Comparison of ENCODE assay signal across 8 cellular contexts in the genomic region with DNA sequence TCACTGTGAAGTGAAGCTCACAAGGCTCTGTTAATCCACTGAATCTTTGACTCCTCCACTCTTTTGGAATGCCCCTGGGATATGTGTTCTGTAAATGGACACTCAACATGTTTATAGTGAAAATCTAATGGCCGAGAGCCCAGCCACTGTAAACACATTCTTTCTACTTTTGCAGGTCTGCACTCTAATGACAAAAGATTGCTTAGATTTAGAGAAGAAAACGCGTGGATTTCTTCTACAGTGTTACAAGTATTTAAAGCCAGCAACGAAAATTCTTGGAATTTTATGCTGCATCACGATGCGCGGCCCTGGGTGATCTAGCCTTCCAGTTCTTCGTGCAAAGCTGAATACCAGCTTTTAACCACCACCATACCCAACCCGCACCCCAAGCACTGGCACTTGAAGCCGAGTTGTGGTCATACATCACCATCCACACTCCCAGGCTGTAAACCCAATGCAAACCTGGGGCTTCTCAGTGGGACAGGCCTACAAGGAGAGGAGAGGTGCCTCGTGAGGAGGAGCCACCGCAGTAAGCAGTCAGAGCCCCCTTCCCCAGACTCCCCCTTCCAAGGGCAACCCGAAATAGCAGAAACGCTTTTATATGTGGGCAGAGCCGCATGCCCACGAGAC. TPM values are rescaled to one million over a fixed set of nuclear protein-coding genes. Genes with fewer than 3 reads are reported as not detected.
DNase-seq lines count a peak whose midpoint lies in the region; ATAC-seq and TF ChIP-seq lines count a peak whose summit lies in the region.

No MANE protein-coding gene starts in this region.

- CTCF ChIA-PET in CD4-positive, alpha-beta T cell (lab: Charles Lee), result interaction anchor here (0.9 to 3.0 kb wide), 5 partner anchors 15 to 821 kb away, joined by 3 to 17 read pairs (median 3); no protein-coding TSS in a partner anchor

- no peak for ATAC-seq in CD4-positive, alpha-beta T cell (ENCODE audit: poor library complexity)
- ATAC-seq in HG03469 (IDR thresholded peaks at IDR 0.05; ENCODE audit: unreplicated experiment) (no peak), GM21825 (IDR thresholded peaks at IDR 0.05; ENCODE audit: unreplicated experiment) (no peak)

- POLR2A ChIA-PET in CD4-positive, alpha-beta T cell (lab: Charles Lee), result interaction anchor here (1.2 to 5.5 kb wide), 7 partner anchors 9 to 826 kb away, joined by 3 to 102 read pairs (median 37); a partner anchor contains a TSS

- peak overlapping the region; percentile 99 for H3K4me3 Mint-ChIP-seq in CD4-positive, alpha-beta T cell
- H3K4me3 Mint-ChIP-seq in neural crest cell, result peak overlapping the region; percentile 89

- no peaks in the 10 kb centered on the region for H3K9me3 Mint-ChIP-seq in CD4-positive, alpha-beta T cell
- no peaks in the 10 kb centered on the region for H3K9me3 Mint-ChIP-seq in neural crest cell

- no peaks in the 10 kb centered on the region for H3K9me3 ChIP-seq in CD4-positive, alpha-beta T cell (ENCODE audit: control insufficient read depth, low read length)
- H3K9me3 ChIP-seq in MG63 (no peaks in the 10 kb centered on the region), duodenal mucosa (ENCODE audit: control insufficient read depth in 1 of 2, low read length in 2 of 2) (no peaks in the 10 kb centered on the region)

- peaks cover 4% of the 10 kb centered on the region; the same call in 1 of the 2 replicates for H3K36me3 ChIP-seq in MG63
- no peaks in the 10 kb centered on the region for H3K36me3 ChIP-seq in duodenal mucosa (ENCODE audit: control insufficient read depth in 1 of 2, insufficient read depth in 2 of 2, low read length in 2 of 2)

- H3K27ac ChIP-seq in CD4-positive, alpha-beta T cell (ENCODE audit: low read depth, low read length), result peak overlapping the region; percentile 71
- peak overlapping the region; percentile 47 for H3K27ac ChIP-seq in duodenal mucosa (ENCODE audit: low read depth, low read length)

- H3K36me3 Mint-ChIP-seq in CD4-positive, alpha-beta T cell (ENCODE audit: low read depth), result peaks cover 17% of the 10 kb centered on the region
- no peaks in the 10 kb centered on the region for H3K36me3 Mint-ChIP-seq in neural crest cell (ENCODE audit: low read depth)

- intact Hi-C loops in CD4-positive, alpha-beta T cell (cut with DNase I, micrococcal nuclease), result loop anchor here (1.0 to 5.0 kb wide), 8 partner anchors 35 to 885 kb away; a partner anchor contains a TSS

- H3K27me3 Mint-ChIP-seq in CD4-positive, alpha-beta T cell, result no peaks in the 10 kb centered on the region
- H3K27me3 Mint-ChIP-seq in neural crest cell (ENCODE audit: low read depth), result peaks cover 17% of the 10 kb centered on the region

- peaks cover 5% of the 10 kb centered on the region for H3K4me1 Mint-ChIP-seq in CD4-positive, alpha-beta T cell (ENCODE audit: low read depth)
- H3K4me1 Mint-ChIP-seq in neural crest cell, result peaks cover 13% of the 10 kb centered on the region

- TF ChIP-seq CTCF in CD4-positive, alpha-beta T cell (IDR thresholded peaks at IDR 0.05), result no peak
- TF ChIP-seq CTCF in neural crest cell (conservative IDR thresholded peaks at IDR 0.05), result no peak

- peak in 1 of 10 experiments; percentile 5 for DNase-seq in CD4-positive, alpha-beta T cell
- peak; percentile 49 for DNase-seq in MG63
- no peak for DNase-seq in neural crest cell (ENCODE audit: low read depth, low spot score)
- DNase-seq in erythroblast (lab: John Stamatoyannopoulos, UW), result no peak
- no peak for DNase-seq in MV-4-11 (lab: John Stamatoyannopoulos, UW)

- H3K4me1 ChIP-seq in duodenal mucosa (ENCODE audit: control insufficient read depth in 1 of 2, insufficient read depth in 2 of 2, low read length in 2 of 2), result peaks cover 11 to 14% of the 10 kb centered on the region in 2 donors

- H3K27ac Mint-ChIP-seq in CD4-positive, alpha-beta T cell, result peak overlapping the region; percentile 100
- H3K27ac Mint-ChIP-seq in neural crest cell (ENCODE audit: unreplicated experiment), result peak overlapping the region; percentile 84

- no peak for TF ChIP-seq POLR2A in erythroblast (IDR thresholded peaks at IDR 0.05; ENCODE audit: low read length)

- H3K4me3 ChIP-seq in MG63, result peak overlapping the region; percentile 93
- peak overlapping the region; percentile 63 to 80 for H3K4me3 ChIP-seq in duodenal mucosa (ENCODE audit: low read depth in 1 of 2, low read length in 2 of 2)

- peak overlapping the region; percentile 58 to 62 for H3K9ac ChIP-seq in duodenal mucosa (ENCODE audit: low read depth in 1 of 2, low read length in 2 of 2)

- no peaks in the 10 kb centered on the region for H3K27me3 ChIP-seq in CD4-positive, alpha-beta T cell (ENCODE audit: control insufficient read depth, insufficient read depth, low read length)
- H3K27me3 ChIP-seq in MG63, result no peaks in the 10 kb centered on the region
- H3K27me3 ChIP-seq in duodenal mucosa (ENCODE audit: control insufficient read depth in 1 of 2, insufficient read depth in 2 of 2, low read length in 2 of 2), result no peaks in the 10 kb centered on the region

RNA-seq across cellular contexts. Expression of a gene that starts 3.7 kb away (rescaled TPM):
- total RNA-seq in CD4-positive, alpha-beta T cell, result 10 to 100 TPM; 24.3 to 25.3 TPM
- total RNA-seq in MG63 (2014; rRNA removed; shearing (Covaris generic); ENCODE audit: low replicate concordance), result 14.9 TPM in 2 replicates
- total RNA-seq in neural crest cell, result 32.8 and 35.7 TPM in 2 replicates
